ENCODE assay signal across 21 cellular contexts in genomic region chr17:14354807-14355206, GRCh38.
"Had no signal": no experiment of that assay in that cellular context is flagged by ENCODE, and none has a peak within 500 bp of the region (broad histone marks: within the 10 kb centered on the region; RNA-seq: fewer than 3 reads in every experiment).

No MANE protein-coding gene starts in this region.

- H3K27ac ChIP-seq: heart left ventricle, left ventricle myocardium inferior, pancreas, prostate gland, sigmoid colon, suprapubic skin, thoracic aorta, tibial artery, uterus had no signal

- H3K4me1 ChIP-seq: left ventricle myocardium inferior, pancreas, prostate gland, sigmoid colon, suprapubic skin, tibial artery, uterus had no signal

- H3K4me3 ChIP-seq: heart left ventricle, left ventricle myocardium inferior, lung, pancreas, prostate gland, sigmoid colon, spleen, suprapubic skin, thoracic aorta, tibial artery, uterus had no signal

- H3K36me3 ChIP-seq: heart left ventricle, left ventricle myocardium inferior, pancreas, prostate gland, sigmoid colon, suprapubic skin, thoracic aorta, tibial artery, uterus had no signal

- H3K27me3 ChIP-seq: pancreas, suprapubic skin, uterus had no signal

- DNase-seq: heart left ventricle; hypothalamus; left ventricle myocardium inferior; naive B cell; natural killer cell; pancreas; posterior cingulate gyrus; retina; right cardiac atrium; sigmoid colon; small intestine; spleen; stimulated activated CD4-positive, alpha-beta T cell treated with anti-CD3 and anti-CD28 coated beads, Interleukin-4, amount 100 ng/mL, for 24 hours; stimulated activated naive CD4-positive, alpha-beta T cell; tibial artery; uterus had no signal

- H3K9me3 ChIP-seq: heart left ventricle, left ventricle myocardium inferior, pancreas, prostate gland, sigmoid colon, spleen, suprapubic skin, thoracic aorta, tibial artery, uterus had no signal

- ATAC-seq: heart left ventricle; natural killer cell; pancreas; right cardiac atrium; stimulated activated effector memory CD8-positive, alpha-beta T cell treated with anti-CD3 and anti-CD28 coated beads, Interleukin-12 subunit alpha, Interleukin-12 subunit beta, amount 100 ng/mL, for 72 hours had no signal
